In genomic region chr3:40877651-40878463, GRCh38 we compare ENCODE assay signal across 8 cellular contexts.
DNase-seq lines count a peak whose midpoint lies in the region; ATAC-seq and TF ChIP-seq lines count a peak whose summit lies in the region.

No MANE protein-coding gene starts in this region.

- no peaks in the 10 kb centered on the region for H3K79me2 ChIP-seq in Karpas-422 (ENCODE audit: low read length)

- no peak overlapping the region for H3K4me2 ChIP-seq in Karpas-422 (ENCODE audit: low read depth, low read length, poor library complexity, severe bottlenecking)

- H3K36me3 ChIP-seq in heart right ventricle (no peaks in the 10 kb centered on the region), Karpas-422 (ENCODE audit: insufficient read depth, low read length) (no peaks in the 10 kb centered on the region)

- intact Hi-C loops in heart right ventricle (cut with DNase I): loop anchor here in 6 of 10 donors (2.0 to 10.0 kb wide), 8 partner anchors 93 to 324 kb away; partner anchors contain the start of gene CTNNB1 (in 1 of the 6)

- H3K9ac ChIP-seq in Karpas-422 (ENCODE audit: low read length): no peak overlapping the region

- H3K27me3 ChIP-seq in heart right ventricle (no peaks in the 10 kb centered on the region), Karpas-422 (ENCODE audit: low read length) (no peaks in the 10 kb centered on the region)

- peak; percentile 2 for DNase-seq in NCI-H2196 (lab: John Stamatoyannopoulos, UW; ENCODE audit: unreplicated experiment)
- no peak for DNase-seq in NCI-H2196 treated with DMSO at 0.1 percent for 48 hours (lab: John Stamatoyannopoulos, UW; ENCODE audit: unreplicated experiment)
- DNase-seq in heart right ventricle: peak; percentile 69 to 81
- no peak for DNase-seq in osteocyte (ENCODE audit: extremely low spot score, unreplicated experiment)
- no peak for DNase-seq in Karpas-422
- no peak for DNase-seq in DMS53 (lab: John Stamatoyannopoulos, UW)
- DNase-seq in NCI-H82 (lab: John Stamatoyannopoulos, UW): no peak
- no peak for DNase-seq in SKM-1 treated with dmso at 0.1 percent for 144 hours (lab: John Stamatoyannopoulos, UW; ENCODE audit: unreplicated experiment)

- H3K9me3 ChIP-seq in heart right ventricle: peaks cover 0 to 9% (median 0%) of the 10 kb centered on the region in 11 donors
- no peaks in the 10 kb centered on the region for H3K9me3 ChIP-seq in Karpas-422 (ENCODE audit: low read length)

- no peak overlapping the region for H3K4me3 Mint-ChIP-seq in osteocyte (ENCODE audit: unreplicated experiment)

- no peaks in the 10 kb centered on the region for H3K9me2 ChIP-seq in Karpas-422 (replicated peaks; ENCODE audit: insufficient read depth, low read length)

- peak overlapping the region in 1 of 10 donors; percentile 23 for H3K4me3 ChIP-seq in heart right ventricle
- H3K4me3 ChIP-seq in Karpas-422 (ENCODE audit: low read length): no peak overlapping the region

- 10 to 13% methylated on average over 11 of the region's 11 CpGs for WGBS in heart right ventricle, 2 donors

- TF ChIP-seq CTCF in heart right ventricle (IDR thresholded peaks at IDR 0.05): no peak
- TF ChIP-seq CTCF in osteocyte (IDR thresholded peaks at IDR 0.05): no peak

- no peaks in the 10 kb centered on the region for H3K27me3 Mint-ChIP-seq in osteocyte (ENCODE audit: unreplicated experiment)

- peaks cover 14% of the 10 kb centered on the region for H3K4me1 Mint-ChIP-seq in osteocyte (ENCODE audit: unreplicated experiment)

- H3K4me1 ChIP-seq in heart right ventricle (peaks cover 18 to 51% (median 32%) of the 10 kb centered on the region in 9 donors), Karpas-422 (ENCODE audit: low read length) (no peaks in the 10 kb centered on the region)

- no peaks in the 10 kb centered on the region for H4K20me1 ChIP-seq in Karpas-422 (ENCODE audit: insufficient read depth, low read depth, low read length)

- peak overlapping the region; percentile 67 for H3K27ac Mint-ChIP-seq in osteocyte (ENCODE audit: unreplicated experiment)

- H3K27ac ChIP-seq in heart right ventricle (peak overlapping the region; percentile 60 to 88 (median 79)), Karpas-422 (ENCODE audit: low read length) (no peak overlapping the region)

- peak; percentile 81 to 94 (median 91) for ATAC-seq in heart right ventricle

- no peaks in the 10 kb centered on the region for H3K36me3 Mint-ChIP-seq in osteocyte (ENCODE audit: unreplicated experiment)

- peaks cover 6% of the 10 kb centered on the region for H3K9me3 Mint-ChIP-seq in osteocyte (ENCODE audit: unreplicated experiment)

- no peak overlapping the region for H2AFZ ChIP-seq in Karpas-422 (ENCODE audit: low read length)

Comparison
In these comparisons a context has a peak if more than half of its experiments do, and no peak if none do; other contexts are left out.
1. DNase-seq: peak in NCI-H2196 (single experiment) and heart right ventricle (2 of 2); none in NCI-H2196 treated with DMSO at 0.1 percent for 48 hours (single experiment), osteocyte (single experiment), Karpas-422 (single experiment), DMS53 (single experiment), NCI-H82 (single experiment) and SKM-1 treated with dmso at 0.1 percent for 144 hours (single experiment).